In the genomic region with DNA sequence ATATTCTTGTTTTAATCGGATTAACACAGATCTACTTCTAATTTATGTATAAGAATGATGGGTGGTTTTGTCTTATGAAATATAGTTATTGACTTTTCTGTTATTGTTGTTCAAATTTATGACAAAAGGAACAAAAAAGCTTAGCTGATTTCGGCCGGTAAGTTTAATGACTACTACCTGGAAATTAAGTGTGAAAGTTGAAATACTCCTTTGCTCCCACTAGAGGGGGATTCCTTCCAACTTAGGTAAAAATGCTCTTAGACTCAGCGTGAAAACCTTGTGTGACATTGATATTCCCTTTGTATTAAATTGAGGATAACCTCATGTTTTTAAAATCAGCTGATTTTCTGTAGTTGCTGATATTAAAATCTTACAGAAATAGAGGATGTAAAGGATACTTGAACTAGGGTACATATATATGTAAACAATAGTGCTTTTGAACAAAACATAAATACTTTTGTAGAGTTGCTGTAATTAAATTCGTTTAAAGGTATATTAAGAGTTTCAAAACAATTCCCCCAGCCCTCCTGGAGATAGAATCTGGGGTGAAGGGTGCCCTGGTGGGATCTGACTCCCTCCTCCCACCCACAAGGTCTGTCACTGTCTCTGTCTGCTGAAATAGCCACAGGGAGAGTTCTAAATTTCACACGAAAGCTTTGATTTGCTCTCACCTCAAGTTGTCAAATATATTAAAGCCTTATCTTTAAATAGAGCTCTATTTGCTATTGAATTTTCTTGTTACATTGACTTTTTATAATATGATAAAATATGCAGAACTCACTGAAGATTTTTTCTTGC, we compare ENCODE assay signal across 8 cellular contexts.
A peak's percentile ranks its signal among the peaks of the same experiment; 100 is the strongest.
DNase-seq lines count a peak whose midpoint lies in the region; ATAC-seq and TF ChIP-seq lines count a peak whose summit lies in the region.

No MANE protein-coding gene starts in this region.

- H3K9me3 ChIP-seq in HUES6 (ENCODE audit: control insufficient read depth, insufficient read depth, low read depth, low read length), result no peaks in the 10 kb centered on the region; the same call in 1 of the 2 replicates
- no peaks in the 10 kb centered on the region for H3K9me3 ChIP-seq in Peyer's patch
- H3K9me3 ChIP-seq in mucosa of stomach (ENCODE audit: control insufficient read depth, low read length), result no peaks in the 10 kb centered on the region

- H3K36me3 ChIP-seq in HUES6 (ENCODE audit: control insufficient read depth, insufficient read depth, low read length), result no peaks in the 10 kb centered on the region
- H3K36me3 ChIP-seq in Peyer's patch, result no peaks in the 10 kb centered on the region
- H3K36me3 ChIP-seq in mucosa of stomach (ENCODE audit: control insufficient read depth, insufficient read depth, low read length), result no peaks in the 10 kb centered on the region

- TF ChIP-seq CTCF in Peyer's patch (IDR thresholded peaks at IDR 0.05), result peak in 5 of 6 experiments; percentile 52 to 72 (median 68)
- TF ChIP-seq CTCF in choroid plexus epithelial cell (conservative IDR thresholded peaks at IDR 0.05; ENCODE audit: low read depth, low read length), result peak; percentile 72

- H3K27ac ChIP-seq in HUES6 (ENCODE audit: low read depth, low read length) (0 out of 2 replicates have a peak overlapping the region, but pooled peaks have one; percentile 22), Peyer's patch (no peak overlapping the region)

- peak; percentile 59 for DNase-seq in EL
- DNase-seq in Peyer's patch, result no peak
- peak; percentile 83 for DNase-seq in choroid plexus epithelial cell (ENCODE audit: low read depth)
- DNase-seq in activated gamma-delta T cell (lab: John Stamatoyannopoulos, UW), result no peak

- no peak overlapping the region for H3K9ac ChIP-seq in HUES6 (ENCODE audit: low read length)
- H3K9ac ChIP-seq in mucosa of stomach (ENCODE audit: low read length), result peak overlapping the region; percentile 1

- TF ChIP-seq POLR2A in Peyer's patch (IDR thresholded peaks at IDR 0.05), result no peak

- peaks cover 42% of the 10 kb centered on the region for H3K4me1 ChIP-seq in HUES6 (ENCODE audit: control insufficient read depth, insufficient read depth, low read length)
- H3K4me1 ChIP-seq in Peyer's patch, result peaks cover 0 to 15% (median 7%) of the 10 kb centered on the region in 4 donors
- H3K4me1 ChIP-seq in mucosa of stomach (ENCODE audit: control insufficient read depth, insufficient read depth, low read length), result peaks cover 18% of the 10 kb centered on the region

- no peak overlapping the region for H3K4me3 ChIP-seq in HUES6 (ENCODE audit: low read depth, low read length)
- H3K4me3 ChIP-seq in Peyer's patch, result no peak overlapping the region
- H3K4me3 ChIP-seq in choroid plexus epithelial cell (ENCODE audit: low read depth, low read length), result no peak overlapping the region
- no peak overlapping the region for H3K4me3 ChIP-seq in mucosa of stomach (ENCODE audit: low read length)

- ATAC-seq in HG02588 (IDR thresholded peaks at IDR 0.05; ENCODE audit: unreplicated experiment) (no peak), GM18873 (IDR thresholded peaks at IDR 0.05; ENCODE audit: low FRiP score, unreplicated experiment) (no peak)

- H3K27me3 ChIP-seq in HUES6 (ENCODE audit: control insufficient read depth, insufficient read depth, low read length) (no peaks in the 10 kb centered on the region), Peyer's patch (no peaks in the 10 kb centered on the region), mucosa of stomach (ENCODE audit: control insufficient read depth, insufficient read depth, low read length) (no peaks in the 10 kb centered on the region)

Comparison
In these comparisons a context has a peak if more than half of its experiments do, and no peak if none do; other contexts are left out.
1. DNase-seq: peak in EL (single experiment) and choroid plexus epithelial cell (single experiment); none in Peyer's patch (0 of 3) and activated gamma-delta T cell (single experiment).